In the genomic region with DNA sequence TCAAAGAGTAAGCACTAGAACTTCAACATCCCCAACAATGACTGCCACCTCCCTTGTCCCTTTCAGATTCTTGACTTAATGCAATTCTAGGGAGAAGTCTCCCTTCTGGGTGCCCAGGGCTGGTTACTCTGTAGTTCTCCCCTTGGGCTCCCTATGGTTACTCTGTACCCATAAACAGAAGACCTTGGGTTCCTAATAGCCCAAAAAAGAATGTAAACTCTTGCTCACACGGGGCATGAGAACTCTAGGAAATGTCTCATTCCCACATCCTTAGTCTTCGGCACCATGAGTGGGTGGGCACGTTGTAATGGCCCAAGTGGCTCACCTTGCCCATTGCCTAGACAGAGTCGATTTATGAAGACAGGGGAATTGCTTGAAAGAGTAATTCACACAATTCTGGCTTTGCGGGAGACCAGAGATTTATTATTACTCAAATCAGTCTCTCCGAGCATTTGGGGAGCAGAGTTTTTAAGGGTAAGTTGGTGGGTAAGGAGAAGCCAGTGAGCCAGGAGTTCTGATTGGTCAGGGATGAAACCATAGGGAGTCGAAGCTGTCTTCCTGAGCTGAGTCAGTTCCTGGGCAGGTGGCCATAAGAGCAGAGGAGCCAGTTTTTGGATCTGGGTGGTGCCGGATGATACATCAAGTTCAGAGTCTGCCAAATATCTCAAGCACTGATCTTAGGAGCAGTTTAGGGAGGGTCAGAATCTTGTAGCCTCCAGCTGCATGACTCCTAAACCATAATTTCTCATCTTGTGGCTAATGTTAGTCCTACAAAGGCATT, we compare ENCODE assay signal across 14 cellular contexts.
DNase-seq lines count a peak whose midpoint lies in the region; ATAC-seq and TF ChIP-seq lines count a peak whose summit lies in the region.
"Had no signal": no experiment of that assay in that cellular context is flagged by ENCODE, and none has a peak within 500 bp of the region (broad histone marks: within the 10 kb centered on the region; RNA-seq: fewer than 3 reads in every experiment).

No MANE protein-coding gene starts in this region.

- H3K4me3 ChIP-seq in LNCaP clone FGC (ENCODE audit: low read depth, low read length): no peak overlapping the region
- no peak overlapping the region for H3K4me3 ChIP-seq in dorsolateral prefrontal cortex
- H3K4me3 ChIP-seq: thoracic aorta had no signal

- H3K27me3 ChIP-seq in dorsolateral prefrontal cortex: no peaks in the 10 kb centered on the region

- peak; percentile 99 for ATAC-seq in omental fat pad (ENCODE audit: low FRiP score)

- DNase-seq in AG20443 (ENCODE audit: low spot score): peak; percentile 86
- peak; percentile 65 for DNase-seq in LNCaP clone FGC (ENCODE audit: low read depth)
- DNase-seq in dorsolateral prefrontal cortex: peak in 8 of 10 donors; percentile 41 to 78 (median 60)
- DNase-seq in omental fat pad (ENCODE audit: low spot score): peak; percentile 47
- no peak for DNase-seq in NCI-H524 (lab: John Stamatoyannopoulos, UW)
- no peak for DNase-seq in islet precursor cell
- no peak for DNase-seq in stimulated activated naive CD4-positive, alpha-beta T cell (lab: John Stamatoyannopoulos, UW)
- no peak for DNase-seq in NCI-H2029 treated with DMSO at 0.1 percent for 48 hours (lab: John Stamatoyannopoulos, UW)
- DNase-seq: activated CD4-positive, alpha-beta T cell treated with anti-CD3 and anti-CD28 coated beads, Interleukin-2, amount 50 U/mL, for 4 hours; activated naive CD4-positive, alpha-beta T cell treated with anti-CD3 and anti-CD28 coated beads, Interleukin-2, amount 50 U/mL, for 16 hours; CD8-positive, alpha-beta memory T cell; hippocampal formation; retina had no signal

- peak overlapping the region in 4 of 59 donors; percentile 7 to 48 (median 12) for H3K27ac ChIP-seq in dorsolateral prefrontal cortex
- H3K27ac ChIP-seq: thoracic aorta had no signal

- intact Hi-C loops in dorsolateral prefrontal cortex (cut with DNase I): no loop called here

- TF ChIP-seq CTCF in LNCaP clone FGC (IDR thresholded peaks at IDR 0.05; ENCODE audit: control insufficient read depth, extremely low read depth, insufficient read depth): no peak
- no peak for TF ChIP-seq CTCF in dorsolateral prefrontal cortex (IDR thresholded peaks at IDR 0.05 in 54 of 56, conservative IDR thresholded peaks at IDR 0.05 in 2 of 56; ENCODE audit: low read depth in 1 of 56, partially characterized antibody in 56 of 56)
- TF ChIP-seq CTCF in omental fat pad (IDR thresholded peaks at IDR 0.05): no peak

Comparison
In these comparisons a context has a peak if more than half of its experiments do, and no peak if none do; other contexts are left out.
1. DNase-seq: peak in AG20443 (single experiment), LNCaP clone FGC (single experiment), dorsolateral prefrontal cortex (8 of 10) and omental fat pad (single experiment); none in NCI-H524 (0 of 2), islet precursor cell (single experiment), stimulated activated naive CD4-positive, alpha-beta T cell (0 of 6) and NCI-H2029 treated with DMSO at 0.1 percent for 48 hours (single experiment).